In genomic region chr15:33108518-33108917, GRCh38 we compare ENCODE assay signal across 16 cellular contexts.
DNase-seq lines count a peak whose midpoint lies in the region; ATAC-seq and TF ChIP-seq lines count a peak whose summit lies in the region.
"Had no signal": no experiment of that assay in that cellular context is flagged by ENCODE, and none has a peak within 500 bp of the region (broad histone marks: within the 10 kb centered on the region; RNA-seq: fewer than 3 reads in every experiment).

No MANE protein-coding gene starts in this region.

- H3K56ac ChIP-seq in mesendoderm (ENCODE audit: low read length), result no peak overlapping the region

- H3K18ac ChIP-seq in mesendoderm (ENCODE audit: low read length), result no peak overlapping the region

- H4K5ac ChIP-seq in mesendoderm (ENCODE audit: low read length), result no peak overlapping the region

- no peak overlapping the region for H2BK15ac ChIP-seq in mesendoderm (replicated peaks; ENCODE audit: low read depth)

- H4K8ac ChIP-seq in mesendoderm (ENCODE audit: low read depth, low read length), result no peak overlapping the region

- TF ChIP-seq CTCF in Panc1 (IDR thresholded peaks at IDR 0.05), result no peak
- TF ChIP-seq CTCF in sigmoid colon (IDR thresholded peaks at IDR 0.05), result no peak

- H3K4me3 Mint-ChIP-seq in activated naive CD4-positive, alpha-beta T cell treated with anti-CD3 and anti-CD28 coated beads, Interleukin-2, amount 50 U/mL, for 24 hours, result no peak overlapping the region
- H3K4me3 Mint-ChIP-seq: CD8-positive, alpha-beta memory T cell; H9 had no signal

- H3K9me3 Mint-ChIP-seq in activated naive CD4-positive, alpha-beta T cell treated with anti-CD3 and anti-CD28 coated beads, Interleukin-2, amount 50 U/mL, for 24 hours, result peaks cover 5% of the 10 kb centered on the region
- H3K9me3 Mint-ChIP-seq: H9 had no signal

- TF ChIP-seq EP300 in sigmoid colon (IDR thresholded peaks at IDR 0.05), result no peak

- H3K27me3 ChIP-seq in Panc1 (ENCODE audit: control insufficient read depth, insufficient read depth, low read length), result no peaks in the 10 kb centered on the region
- H3K27me3 ChIP-seq in mesendoderm (ENCODE audit: insufficient read depth, low read length, poor library complexity), result no peaks in the 10 kb centered on the region
- no peaks in the 10 kb centered on the region for H3K27me3 ChIP-seq in sigmoid colon
- H3K27me3 ChIP-seq: BLaER1 had no signal

- no peak for TF ChIP-seq POLR2A in sigmoid colon (IDR thresholded peaks at IDR 0.05)

- H3K27ac Mint-ChIP-seq in activated naive CD4-positive, alpha-beta T cell treated with anti-CD3 and anti-CD28 coated beads, Interleukin-2, amount 50 U/mL, for 24 hours, result peak overlapping the region; percentile 15
- H3K27ac Mint-ChIP-seq: CD8-positive, alpha-beta memory T cell; H9 had no signal

- H3K27ac ChIP-seq in Panc1 (ENCODE audit: low read length) (peak overlapping the region; percentile 13; the same call in 1 of the 2 replicates), mesendoderm (ENCODE audit: low read depth, low read length) (no peak overlapping the region), sigmoid colon (no peak overlapping the region)
- H3K27ac ChIP-seq: BLaER1, GM23248 had no signal

- H3K4me3 ChIP-seq in Panc1 (ENCODE audit: low read depth in 2 of 2, low read length in 2 of 2), result no peak overlapping the region
- H3K4me3 ChIP-seq in mesendoderm (ENCODE audit: low read length), result no peak overlapping the region
- H3K4me3 ChIP-seq in sigmoid colon, result no peak overlapping the region
- H3K4me3 ChIP-seq: BLaER1, GM23248 had no signal

- H3K23ac ChIP-seq in mesendoderm (ENCODE audit: low read length), result no peak overlapping the region

- POLR2A ChIA-PET in Panc1 (lab: Charles Lee), result no interaction called here

- BruUV-seq in Panc1 (replicated peaks; lab: Mats Ljungman, UMichigan), result no TSS peak

- H3K27me3 Mint-ChIP-seq in activated naive CD4-positive, alpha-beta T cell treated with anti-CD3 and anti-CD28 coated beads, Interleukin-2, amount 50 U/mL, for 24 hours, result no peaks in the 10 kb centered on the region

- H3K79me1 ChIP-seq in mesendoderm (ENCODE audit: low read length), result no peaks in the 10 kb centered on the region

- no peak overlapping the region for H2BK120ac ChIP-seq in mesendoderm (ENCODE audit: low read depth, low read length)

- no peak overlapping the region for H2AK5ac ChIP-seq in mesendoderm (ENCODE audit: low read length)

- CTCF ChIA-PET in Panc1 (lab: Charles Lee), result no interaction called here

- in situ Hi-C loops in Panc1 (cut with HindIII; ENCODE audit: low pct_unique_long_range_greater_than_20kb, low sequenced_read_pairs), result no loop called here

- no peak overlapping the region for H3K9ac ChIP-seq in mesendoderm (ENCODE audit: low read length)
- H3K9ac ChIP-seq: BLaER1, GM23248 had no signal

- H3K4ac ChIP-seq in mesendoderm (ENCODE audit: low read depth, low read length), result no peak overlapping the region

- ATAC-seq in Panc1 (no peak), HG03139 (IDR thresholded peaks at IDR 0.05; ENCODE audit: unreplicated experiment) (no peak)

- H3K36me3 ChIP-seq in Panc1 (ENCODE audit: control insufficient read depth, insufficient read depth, low read length) (no peaks in the 10 kb centered on the region; the same call in 1 of the 2 replicates), mesendoderm (ENCODE audit: control insufficient read depth, insufficient read depth, low read length) (no peaks in the 10 kb centered on the region), sigmoid colon (no peaks in the 10 kb centered on the region)
- H3K36me3 ChIP-seq: BLaER1 had no signal

- no peaks in the 10 kb centered on the region for H3K36me3 Mint-ChIP-seq in activated naive CD4-positive, alpha-beta T cell treated with anti-CD3 and anti-CD28 coated beads, Interleukin-2, amount 50 U/mL, for 24 hours

- intact Hi-C loops in Panc1 (cut with micrococcal nuclease; ENCODE audit: unreplicated experiment) (no loop called here), sigmoid colon (cut with DNase I) (no loop called here)

- H3K4me1 Mint-ChIP-seq in activated naive CD4-positive, alpha-beta T cell treated with anti-CD3 and anti-CD28 coated beads, Interleukin-2, amount 50 U/mL, for 24 hours, result peaks cover 22% of the 10 kb centered on the region

- no peak overlapping the region for H3K4me2 ChIP-seq in mesendoderm (ENCODE audit: low read length)
- H3K4me2 ChIP-seq: BLaER1 had no signal

- DNase-seq in activated naive CD4-positive, alpha-beta T cell treated with anti-CD3 and anti-CD28 coated beads, Interleukin-2, amount 50 U/mL, for 16 hours, result no peak
- DNase-seq in Panc1 (ENCODE audit: low read depth, low spot score) (no peak), mesendoderm (peak; percentile 21), sigmoid colon (no peak), putamen (ENCODE audit: low spot score) (no peak)
- DNase-seq: 8988T; AML-193; Caco-2; CD8-positive, alpha-beta memory T cell; DND-41; GDM1; H9 had no signal

- no peaks in the 10 kb centered on the region for H3K79me2 ChIP-seq in mesendoderm (ENCODE audit: control insufficient read depth, insufficient read depth, low read length)

- H3K9me3 ChIP-seq in Panc1 (ENCODE audit: control insufficient read depth, insufficient read depth, low read depth, low read length) (no peaks in the 10 kb centered on the region), sigmoid colon (peaks cover 0 to 1% (median 0%) of the 10 kb centered on the region in 4 donors)
- H3K9me3 ChIP-seq: BLaER1, Caco-2 had no signal

- H2BK5ac ChIP-seq in mesendoderm (ENCODE audit: low read length), result no peak overlapping the region

- H3K4me1 ChIP-seq in Panc1 (ENCODE audit: control insufficient read depth, insufficient read depth, low read length) (no peaks in the 10 kb centered on the region; the same call in 1 of the 2 replicates), mesendoderm (ENCODE audit: control insufficient read depth, low read depth, low read length) (peaks cover 3% of the 10 kb centered on the region), sigmoid colon (no peaks in the 10 kb centered on the region)
- H3K4me1 ChIP-seq: Caco-2 had no signal
